In the genomic region with DNA sequence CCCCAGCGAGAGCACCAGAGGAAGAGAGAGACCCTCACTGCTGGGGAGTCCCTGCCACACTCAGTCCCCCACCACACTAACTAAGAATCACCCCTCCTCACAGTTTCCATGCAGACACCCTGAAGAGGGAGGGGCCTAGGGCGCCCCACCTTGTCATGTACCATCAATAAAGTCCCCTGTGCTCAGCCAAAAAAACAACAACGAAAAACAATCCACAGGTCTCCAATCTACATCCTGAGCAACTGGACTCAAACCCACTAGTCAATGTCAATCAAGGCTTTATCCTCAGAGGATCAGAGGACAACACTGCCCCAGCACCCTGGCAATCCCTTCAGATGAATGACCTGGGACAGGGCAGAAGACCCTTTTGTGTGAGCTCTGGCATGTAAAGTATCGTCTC, we compare ENCODE assay signal across 27 cellular contexts.
"Had no signal": no experiment of that assay in that cellular context is flagged by ENCODE, and none has a peak within 500 bp of the region (broad histone marks: within the 10 kb centered on the region; RNA-seq: fewer than 3 reads in every experiment).

No MANE protein-coding gene starts in this region.

- ATAC-seq: activated CD4-positive, alpha-beta T cell treated with anti-CD3 and anti-CD28 coated beads for 36 hours; activated CD8-positive, alpha-beta memory T cell treated with anti-CD3 and anti-CD28 coated beads, Interleukin-2, amount 10 ng/mL, durations not matched to agents 7 days and 5 days; activated CD8-positive, alpha-beta T cell treated with anti-CD3 and anti-CD28 coated beads, Interleukin-2, amount 10 ng/mL, durations not matched to agents 7 days and 5 days; activated naive CD4-positive, alpha-beta T cell treated with anti-CD3 and anti-CD28 coated beads, Interleukin-2, amount 50 U/mL, for 72 hours; activated T-cell treated with anti-CD3 and anti-CD28 coated beads, Interleukin-2, amount 50 U/mL, for 72 hours had no signal

- H3K9me3 Mint-ChIP-seq: activated CD4-positive, alpha-beta memory T cell treated with anti-CD3 and anti-CD28 coated beads for 36 hours; activated CD4-positive, alpha-beta T cell treated with anti-CD3 and anti-CD28 coated beads, Interleukin-2, amount 10 ng/mL, durations not matched to agents 24 days and 14 days; activated naive CD4-positive, alpha-beta T cell treated with anti-CD3 and anti-CD28 coated beads, Interleukin-2, amount 10 ng/mL, durations not matched to agents 7 days and 5 days; activated T-cell treated with anti-CD3 and anti-CD28 coated beads, Interleukin-2, amount 50 U/mL, for 24 hours; activated T-cell treated with anti-CD3 and anti-CD28 coated beads, Interleukin-2, amount 50 U/mL, for 72 hours; dendritic cell treated with granulocyte-macrophage colony-stimulating factor and Interleukin-4, amounts not matched to agents 40 ng/mL and 50 ng/mL, for 4 days had no signal

- H3K4me1 ChIP-seq: ascending aorta, breast epithelium had no signal

- H3K4me3 ChIP-seq: ascending aorta, breast epithelium, cardiac muscle cell, coronary artery, dorsolateral prefrontal cortex had no signal

- H3K4me3 Mint-ChIP-seq: activated CD4-positive, alpha-beta memory T cell treated with anti-CD3 and anti-CD28 coated beads for 36 hours; activated CD4-positive, alpha-beta T cell treated with anti-CD3 and anti-CD28 coated beads for 36 hours; activated CD4-positive, alpha-beta T cell treated with anti-CD3 and anti-CD28 coated beads, Interleukin-2, amount 10 ng/mL, durations not matched to agents 24 days and 14 days; activated CD8-positive, alpha-beta memory T cell treated with anti-CD3 and anti-CD28 coated beads, Interleukin-2, amount 10 ng/mL, durations not matched to agents 7 days and 5 days; activated CD8-positive, alpha-beta T cell treated with anti-CD3 and anti-CD28 coated beads, Interleukin-2, amount 10 ng/mL, durations not matched to agents 7 days and 5 days; activated naive CD4-positive, alpha-beta T cell treated with anti-CD3 and anti-CD28 coated beads, Interleukin-2, amount 10 ng/mL, durations not matched to agents 7 days and 5 days; activated naive CD8-positive, alpha-beta T cell treated with anti-CD3 and anti-CD28 coated beads, Interleukin-2, amount 10 ng/mL, durations not matched to agents 7 days and 5 days; activated T-cell treated with anti-CD3 and anti-CD28 coated beads, Interleukin-2, amount 50 U/mL, for 24 hours; activated T-cell treated with anti-CD3 and anti-CD28 coated beads, Interleukin-2, amount 50 U/mL, for 72 hours; central memory CD8-positive, alpha-beta T cell; dendritic cell treated with granulocyte-macrophage colony-stimulating factor and Interleukin-4, amounts not matched to agents 40 ng/mL and 50 ng/mL, for 4 days; endodermal cell had no signal

- H3K27me3 ChIP-seq: ascending aorta, breast epithelium, cardiac muscle cell had no signal

- H3K4me1 Mint-ChIP-seq: activated CD4-positive, alpha-beta T cell treated with anti-CD3 and anti-CD28 coated beads for 36 hours; activated CD4-positive, alpha-beta T cell treated with anti-CD3 and anti-CD28 coated beads, Interleukin-2, amount 10 ng/mL, durations not matched to agents 24 days and 14 days; activated CD8-positive, alpha-beta memory T cell treated with anti-CD3 and anti-CD28 coated beads, Interleukin-2, amount 10 ng/mL, durations not matched to agents 7 days and 5 days; activated naive CD4-positive, alpha-beta T cell treated with anti-CD3 and anti-CD28 coated beads, Interleukin-2, amount 10 ng/mL, durations not matched to agents 7 days and 5 days; activated naive CD8-positive, alpha-beta T cell treated with anti-CD3 and anti-CD28 coated beads, Interleukin-2, amount 10 ng/mL, durations not matched to agents 7 days and 5 days; central memory CD8-positive, alpha-beta T cell had no signal

- H3K27ac ChIP-seq: ascending aorta, breast epithelium, cardiac muscle cell, coronary artery, dorsolateral prefrontal cortex had no signal

- H3K27ac Mint-ChIP-seq: activated CD4-positive, alpha-beta memory T cell treated with anti-CD3 and anti-CD28 coated beads for 36 hours; activated CD4-positive, alpha-beta T cell treated with anti-CD3 and anti-CD28 coated beads for 36 hours; activated CD4-positive, alpha-beta T cell treated with anti-CD3 and anti-CD28 coated beads, Interleukin-2, amount 10 ng/mL, durations not matched to agents 24 days and 14 days; activated CD8-positive, alpha-beta memory T cell treated with anti-CD3 and anti-CD28 coated beads, Interleukin-2, amount 10 ng/mL, durations not matched to agents 7 days and 5 days; activated CD8-positive, alpha-beta T cell treated with anti-CD3 and anti-CD28 coated beads, Interleukin-2, amount 10 ng/mL, durations not matched to agents 7 days and 5 days; activated naive CD4-positive, alpha-beta T cell treated with anti-CD3 and anti-CD28 coated beads, Interleukin-2, amount 10 ng/mL, durations not matched to agents 7 days and 5 days; activated naive CD4-positive, alpha-beta T cell treated with anti-CD3 and anti-CD28 coated beads, Interleukin-2, amount 50 U/mL, for 72 hours; activated naive CD8-positive, alpha-beta T cell treated with anti-CD3 and anti-CD28 coated beads, Interleukin-2, amount 10 ng/mL, durations not matched to agents 7 days and 5 days; activated T-cell treated with anti-CD3 and anti-CD28 coated beads, Interleukin-2, amount 50 U/mL, for 24 hours; activated T-cell treated with anti-CD3 and anti-CD28 coated beads, Interleukin-2, amount 50 U/mL, for 72 hours; dendritic cell treated with granulocyte-macrophage colony-stimulating factor and Interleukin-4, amounts not matched to agents 40 ng/mL and 50 ng/mL, for 4 days; endodermal cell had no signal

- H3K36me3 ChIP-seq: ascending aorta, breast epithelium, cardiac muscle cell had no signal

- H3K36me3 Mint-ChIP-seq: activated CD4-positive, alpha-beta memory T cell treated with anti-CD3 and anti-CD28 coated beads for 36 hours; activated CD8-positive, alpha-beta memory T cell treated with anti-CD3 and anti-CD28 coated beads, Interleukin-2, amount 10 ng/mL, durations not matched to agents 7 days and 5 days; activated naive CD4-positive, alpha-beta T cell treated with anti-CD3 and anti-CD28 coated beads, Interleukin-2, amount 10 ng/mL, durations not matched to agents 7 days and 5 days; activated naive CD4-positive, alpha-beta T cell treated with anti-CD3 and anti-CD28 coated beads, Interleukin-2, amount 50 U/mL, for 72 hours; activated naive CD8-positive, alpha-beta T cell treated with anti-CD3 and anti-CD28 coated beads, Interleukin-2, amount 10 ng/mL, durations not matched to agents 7 days and 5 days; brain had no signal

- H3K9me3 ChIP-seq: ascending aorta, breast epithelium had no signal

- DNase-seq: activated CD4-positive, alpha-beta memory T cell treated with anti-CD3 and anti-CD28 coated beads for 36 hours; activated CD4-positive, alpha-beta T cell treated with anti-CD3 and anti-CD28 coated beads for 36 hours; activated CD4-positive, alpha-beta T cell treated with anti-CD3 and anti-CD28 coated beads, Interleukin-2, amount 10 ng/mL, durations not matched to agents 24 days and 14 days; activated CD4-positive, CD25-positive, alpha-beta regulatory T cell; activated CD4-positive, CD25-positive, alpha-beta regulatory T cell treated with anti-CD3 and anti-CD28 coated beads, Interleukin-2, amount 50 U/mL, for 72 hours; activated CD8-positive, alpha-beta memory T cell treated with anti-CD3 and anti-CD28 coated beads, Interleukin-2, amount 10 ng/mL, durations not matched to agents 7 days and 5 days; activated CD8-positive, alpha-beta memory T cell treated with anti-CD3 and anti-CD28 coated beads, Interleukin-2, amount 50 U/mL, for 4 hours; activated CD8-positive, alpha-beta T cell treated with anti-CD3 and anti-CD28 coated beads, Interleukin-2, amount 10 ng/mL, durations not matched to agents 7 days and 5 days; activated gamma-delta T cell; activated naive CD4-positive, alpha-beta T cell; activated naive CD4-positive, alpha-beta T cell treated with anti-CD3 and anti-CD28 coated beads, Interleukin-2, amount 10 ng/mL, durations not matched to agents 7 days and 5 days; activated naive CD8-positive, alpha-beta T cell treated with anti-CD3 and anti-CD28 coated beads, Interleukin-2, amount 10 ng/mL, durations not matched to agents 7 days and 5 days; activated T-cell treated with anti-CD3 and anti-CD28 coated beads, Interleukin-2, amount 50 U/mL, for 24 hours; activated T-cell treated with anti-CD3 and anti-CD28 coated beads, Interleukin-2, amount 50 U/mL, for 72 hours; effector memory CD4-positive, alpha-beta T cell; endodermal cell; foreskin fibroblast; T-helper 2 cell had no signal

- H3K27me3 Mint-ChIP-seq: activated CD4-positive, alpha-beta T cell treated with anti-CD3 and anti-CD28 coated beads, Interleukin-2, amount 10 ng/mL, durations not matched to agents 24 days and 14 days; activated CD8-positive, alpha-beta memory T cell treated with anti-CD3 and anti-CD28 coated beads, Interleukin-2, amount 10 ng/mL, durations not matched to agents 7 days and 5 days; activated naive CD4-positive, alpha-beta T cell treated with anti-CD3 and anti-CD28 coated beads, Interleukin-2, amount 10 ng/mL, durations not matched to agents 7 days and 5 days; central memory CD8-positive, alpha-beta T cell had no signal
